In the genomic region with DNA sequence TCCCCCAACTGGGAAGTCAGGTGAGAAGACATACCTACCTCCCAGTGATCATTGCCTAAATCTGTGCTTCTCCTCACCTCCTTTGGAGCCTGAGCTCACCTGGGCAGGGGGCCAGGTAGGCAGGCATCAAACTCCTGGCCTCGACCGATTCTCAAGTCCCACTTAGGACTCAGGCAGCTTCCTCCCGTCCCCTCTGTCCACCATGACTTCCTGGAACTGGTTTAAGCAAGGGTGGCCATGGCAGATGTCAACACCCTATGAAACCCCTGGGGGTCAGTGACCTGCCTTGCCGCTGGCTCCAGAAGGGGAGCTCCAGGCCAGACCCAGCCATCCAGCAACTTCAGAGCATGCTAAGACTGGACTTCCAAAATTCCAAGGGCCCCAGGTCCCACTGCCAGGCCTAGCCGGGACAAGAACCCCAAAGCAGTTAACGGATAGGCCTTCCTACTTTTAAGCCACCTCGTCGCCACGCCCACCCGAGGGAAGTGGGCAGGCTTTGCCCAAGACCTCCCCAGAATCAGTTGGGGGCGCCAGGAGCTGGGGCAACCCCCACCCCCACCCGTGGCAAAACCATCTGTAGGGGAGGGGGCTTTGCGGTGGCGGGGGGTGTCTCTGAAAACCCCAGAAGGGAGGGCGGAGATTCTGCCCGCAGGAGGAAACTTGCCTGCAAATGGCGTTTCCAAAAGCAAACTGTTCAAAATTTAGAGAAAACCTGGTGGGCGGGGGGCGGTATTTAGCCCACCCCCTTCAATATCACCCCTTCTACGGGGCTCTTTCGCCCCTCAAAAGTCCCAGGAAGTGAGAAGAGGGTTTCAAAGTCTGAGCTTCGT, we compare ENCODE assay signal across 8 cellular contexts.
DNase-seq lines count a peak whose midpoint lies in the region; ATAC-seq and TF ChIP-seq lines count a peak whose summit lies in the region.

No MANE protein-coding gene starts in this region.

- H2AFZ ChIP-seq in parathyroid adenoma, result peak overlapping the region; percentile 95

- DNase-seq in GDM1 (lab: John Stamatoyannopoulos, UW) (peak; percentile 34), OCI-M1 (lab: John Stamatoyannopoulos, UW) (peak; percentile 79), glomerular visceral epithelial cell (ENCODE audit: extremely low spot score) (peak; percentile 46), NK-92 (lab: John Stamatoyannopoulos, UW; ENCODE audit: unreplicated experiment) (no peak), DMS114 treated with DMSO at 0.1 percent for 48 hours (lab: John Stamatoyannopoulos, UW; ENCODE audit: unreplicated experiment) (no peak)
- peak; percentile 54 for DNase-seq in activated naive CD4-positive, alpha-beta T cell treated with Interleukin-2 at 50 U/mL for 16 hours

- H3K4me3 ChIP-seq in parathyroid adenoma (ENCODE audit: low read depth, low read length), result peak overlapping the region; percentile 67

- peak overlapping the region; percentile 49 for H3K27ac ChIP-seq in parathyroid adenoma

- TF ChIP-seq CTCF in parathyroid adenoma (IDR thresholded peaks at IDR 0.05), result no peak

- no peaks in the 10 kb centered on the region for H3K27me3 ChIP-seq in parathyroid adenoma (ENCODE audit: control insufficient read depth, insufficient read depth, low read length)

- no peaks in the 10 kb centered on the region for H3K9me3 ChIP-seq in parathyroid adenoma (ENCODE audit: control insufficient read depth, low read length)

- H3K36me3 ChIP-seq in parathyroid adenoma (ENCODE audit: control insufficient read depth, insufficient read depth, low read length), result no peaks in the 10 kb centered on the region

- no peaks in the 10 kb centered on the region for H3K79me2 ChIP-seq in parathyroid adenoma

- peaks cover 2% of the 10 kb centered on the region for H3K4me1 ChIP-seq in parathyroid adenoma

- H3K9ac ChIP-seq in parathyroid adenoma, result peak overlapping the region; percentile 34

- peak overlapping the region; percentile 78 for H3K4me2 ChIP-seq in parathyroid adenoma (ENCODE audit: low read length)

- no peak for ATAC-seq in HG02571 (IDR thresholded peaks at IDR 0.05; ENCODE audit: unreplicated experiment)

Comparison
In these comparisons a context has a peak if more than half of its experiments do, and no peak if none do; other contexts are left out.
1. DNase-seq: peak in GDM1 (single experiment), OCI-M1 (single experiment), activated naive CD4-positive, alpha-beta T cell treated with Interleukin-2 at 50 U/mL for 16 hours (single experiment) and glomerular visceral epithelial cell (single experiment); none in NK-92 (single experiment) and DMS114 treated with DMSO at 0.1 percent for 48 hours (single experiment).